Comparison of ENCODE assay signal across 1 cellular context in the genomic region with DNA sequence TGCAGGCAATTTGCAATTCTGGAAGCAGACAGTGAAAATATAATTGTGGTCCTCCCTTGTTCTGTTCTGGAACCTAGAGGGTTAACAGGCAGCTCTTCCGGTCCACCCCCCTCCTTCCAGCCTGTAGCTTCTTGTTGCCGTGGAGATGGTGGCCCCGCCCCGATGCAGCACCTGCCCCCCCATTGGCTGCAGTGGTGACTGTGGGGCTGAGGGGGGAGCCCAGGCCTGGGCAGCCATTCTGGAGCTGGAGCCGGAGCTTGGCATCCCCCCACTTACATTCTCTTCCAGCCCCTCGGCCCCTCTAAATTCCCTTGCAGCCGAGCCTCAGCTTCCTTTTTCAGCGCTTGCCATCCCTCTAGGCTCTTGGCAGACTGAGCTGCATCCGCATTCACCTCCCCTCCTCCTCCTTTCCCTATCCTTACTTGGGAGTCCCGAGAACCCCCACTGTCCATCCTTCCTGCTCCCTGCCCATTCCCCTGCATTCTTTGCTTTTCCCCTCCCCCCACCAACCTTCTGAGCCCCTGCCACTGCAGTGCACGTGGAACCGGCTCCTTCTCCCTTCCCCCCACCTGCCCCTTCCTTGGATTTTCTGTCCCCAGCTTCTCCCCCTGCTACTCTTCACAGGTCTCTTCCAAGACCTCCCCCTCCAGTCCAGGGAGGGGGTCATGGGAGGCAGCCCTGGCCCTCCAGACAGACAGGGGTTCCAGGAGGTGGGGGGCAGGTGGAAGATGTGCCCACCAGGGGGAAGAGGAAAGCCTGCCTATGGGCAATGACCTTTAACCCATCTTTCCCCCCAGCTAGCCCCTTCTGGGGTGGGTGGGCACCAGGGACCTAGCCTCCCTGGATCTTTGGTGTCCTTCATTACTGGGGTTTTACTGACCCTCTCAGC.
A peak's percentile ranks its signal among the peaks of the same experiment; 100 is the strongest.
TF ChIP-seq lines count a peak whose summit lies in the region.

No MANE protein-coding gene starts in this region.

TF ChIP-seq in K562, 482 proteins besides CTCF, POLR2A, EP300 and RAD21 (continues in another document):
- TF ChIP-seq KHSRP (IDR thresholded peaks at IDR 0.05): no peak
- TF ChIP-seq ARHGAP35 (IDR thresholded peaks at IDR 0.05; ENCODE audit: partially characterized antibody): peak; percentile 47
- TF ChIP-seq, protein P1, sequence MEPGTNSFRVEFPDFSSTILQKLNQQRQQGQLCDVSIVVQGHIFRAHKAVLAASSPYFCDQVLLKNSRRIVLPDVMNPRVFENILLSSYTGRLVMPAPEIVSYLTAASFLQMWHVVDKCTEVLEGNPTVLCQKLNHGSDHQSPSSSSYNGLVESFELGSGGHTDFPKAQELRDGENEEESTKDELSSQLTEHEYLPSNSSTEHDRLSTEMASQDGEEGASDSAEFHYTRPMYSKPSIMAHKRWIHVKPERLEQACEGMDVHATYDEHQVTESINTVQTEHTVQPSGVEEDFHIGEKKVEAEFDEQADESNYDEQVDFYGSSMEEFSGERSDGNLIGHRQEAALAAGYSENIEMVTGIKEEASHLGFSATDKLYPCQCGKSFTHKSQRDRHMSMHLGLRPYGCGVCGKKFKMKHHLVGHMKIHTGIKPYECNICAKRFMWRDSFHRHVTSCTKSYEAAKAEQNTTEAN (CRISPR knock-in tag; IDR thresholded peaks at IDR 0.05): no peak
- 0 out of 4 replicates have a peak, but pooled peaks of 1 of the 2 experiments have one; percentile 41 for TF ChIP-seq MAZ (CRISPR knock-in tag; conservative IDR thresholded peaks at IDR 0.05 in 1 of 2, IDR thresholded peaks at IDR 0.05 in 1 of 2)
- peak; percentile 57; the same call in 1 of the 2 replicates for TF ChIP-seq GABPB1 (CRISPR knock-in tag; IDR thresholded peaks at IDR 0.05)
- TF ChIP-seq GABPA (tag; conservative IDR thresholded peaks at IDR 0.05; ENCODE audit: low read depth): peak; percentile 78
- TF ChIP-seq NFE2L1 (tag; IDR thresholded peaks at IDR 0.05; ENCODE audit: borderline replicate concordance, low read depth): no peak
- TF ChIP-seq RBM39 (optimal IDR thresholded peaks at IDR 0.05; ENCODE audit: low read depth, low read length): no peak
- TF ChIP-seq YY1 (IDR thresholded peaks at IDR 0.05; ENCODE audit: borderline replicate concordance in 1 of 3, control insufficient read depth in 1 of 3, extremely low read depth in 1 of 3, insufficient read depth in 3 of 3, insufficient read length in 1 of 3, insufficient replicate concordance in 2 of 3, low read depth in 1 of 3, low read length in 2 of 3): peak in 2 of 3 experiments; percentile 22 to 34
- TF ChIP-seq, protein P2, sequence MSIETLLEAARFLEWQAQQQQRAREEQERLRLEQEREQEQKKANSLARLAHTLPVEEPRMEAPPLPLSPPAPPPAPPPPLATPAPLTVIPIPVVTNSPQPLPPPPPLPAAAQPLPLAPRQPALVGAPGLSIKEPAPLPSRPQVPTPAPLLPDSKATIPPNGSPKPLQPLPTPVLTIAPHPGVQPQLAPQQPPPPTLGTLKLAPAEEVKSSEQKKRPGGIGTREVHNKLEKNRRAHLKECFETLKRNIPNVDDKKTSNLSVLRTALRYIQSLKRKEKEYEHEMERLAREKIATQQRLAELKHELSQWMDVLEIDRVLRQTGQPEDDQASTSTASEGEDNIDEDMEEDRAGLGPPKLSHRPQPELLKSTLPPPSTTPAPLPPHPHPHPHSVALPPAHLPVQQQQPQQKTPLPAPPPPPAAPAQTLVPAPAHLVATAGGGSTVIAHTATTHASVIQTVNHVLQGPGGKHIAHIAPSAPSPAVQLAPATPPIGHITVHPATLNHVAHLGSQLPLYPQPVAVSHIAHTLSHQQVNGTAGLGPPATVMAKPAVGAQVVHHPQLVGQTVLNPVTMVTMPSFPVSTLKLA (conservative IDR thresholded peaks at IDR 0.05): peak in 1 of 2 experiments; percentile 40; a peak in 2 of 4 replicates
- TF ChIP-seq FOXA3 (CRISPR knock-in tag; conservative IDR thresholded peaks at IDR 0.05 in 1 of 2, IDR thresholded peaks at IDR 0.05 in 1 of 2): no peak
- TF ChIP-seq HDAC1 (IDR thresholded peaks at IDR 0.05): peak in 1 of 2 experiments; percentile 9; a peak in 1 of 4 replicates
- 0 out of 2 replicates have a peak, but pooled peaks have one; percentile 22 for TF ChIP-seq RNF2 (IDR thresholded peaks at IDR 0.05)
- TF ChIP-seq MXI1 (IDR thresholded peaks at IDR 0.05; ENCODE audit: low read depth, low read length): peak; percentile 68; the same call in 1 of the 2 replicates
- TF ChIP-seq ETV5 (CRISPR knock-in tag; IDR thresholded peaks at IDR 0.05; ENCODE audit: low read depth): peak; percentile 94
- TF ChIP-seq, protein P3, sequence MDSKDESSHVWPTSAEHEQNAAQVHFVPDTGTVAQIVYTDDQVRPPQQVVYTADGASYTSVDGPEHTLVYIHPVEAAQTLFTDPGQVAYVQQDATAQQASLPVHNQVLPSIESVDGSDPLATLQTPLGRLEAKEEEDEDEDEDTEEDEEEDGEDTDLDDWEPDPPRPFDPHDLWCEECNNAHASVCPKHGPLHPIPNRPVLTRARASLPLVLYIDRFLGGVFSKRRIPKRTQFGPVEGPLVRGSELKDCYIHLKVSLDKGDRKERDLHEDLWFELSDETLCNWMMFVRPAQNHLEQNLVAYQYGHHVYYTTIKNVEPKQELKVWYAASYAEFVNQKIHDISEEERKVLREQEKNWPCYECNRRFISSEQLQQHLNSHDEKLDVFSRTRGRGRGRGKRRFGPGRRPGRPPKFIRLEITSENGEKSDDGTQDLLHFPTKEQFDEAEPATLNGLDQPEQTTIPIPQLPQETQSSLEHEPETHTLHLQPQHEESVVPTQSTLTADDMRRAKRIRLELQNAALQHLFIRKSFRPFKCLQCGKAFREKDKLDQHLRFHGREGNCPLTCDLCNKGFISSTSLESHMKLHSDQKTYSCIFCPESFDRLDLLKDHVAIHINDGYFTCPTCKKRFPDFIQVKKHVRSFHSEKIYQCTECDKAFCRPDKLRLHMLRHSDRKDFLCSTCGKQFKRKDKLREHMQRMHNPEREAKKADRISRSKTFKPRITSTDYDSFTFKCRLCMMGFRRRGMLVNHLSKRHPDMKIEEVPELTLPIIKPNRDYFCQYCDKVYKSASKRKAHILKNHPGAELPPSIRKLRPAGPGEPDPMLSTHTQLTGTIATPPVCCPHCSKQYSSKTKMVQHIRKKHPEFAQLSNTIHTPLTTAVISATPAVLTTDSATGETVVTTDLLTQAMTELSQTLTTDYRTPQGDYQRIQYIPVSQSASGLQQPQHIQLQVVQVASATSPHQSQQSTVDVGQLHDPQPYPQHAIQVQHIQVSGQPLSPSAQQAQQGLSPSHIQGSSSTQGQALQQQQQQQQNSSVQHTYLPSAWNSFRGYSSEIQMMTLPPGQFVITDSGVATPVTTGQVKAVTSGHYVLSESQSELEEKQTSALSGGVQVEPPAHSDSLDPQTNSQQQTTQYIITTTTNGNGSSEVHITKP (IDR thresholded peaks at IDR 0.05; ENCODE audit: partially characterized antibody): peak; percentile 52
- TF ChIP-seq ZNF143 (CRISPR knock-in tag; IDR thresholded peaks at IDR 0.05): no peak
- TF ChIP-seq KLF1 (tag; IDR thresholded peaks at IDR 0.05): peak; percentile 40; the same call in 1 of the 2 replicates
- no peak for TF ChIP-seq ZC3H4 (CRISPR knock-in tag; IDR thresholded peaks at IDR 0.05; ENCODE audit: borderline replicate concordance)
- TF ChIP-seq, protein P4, sequence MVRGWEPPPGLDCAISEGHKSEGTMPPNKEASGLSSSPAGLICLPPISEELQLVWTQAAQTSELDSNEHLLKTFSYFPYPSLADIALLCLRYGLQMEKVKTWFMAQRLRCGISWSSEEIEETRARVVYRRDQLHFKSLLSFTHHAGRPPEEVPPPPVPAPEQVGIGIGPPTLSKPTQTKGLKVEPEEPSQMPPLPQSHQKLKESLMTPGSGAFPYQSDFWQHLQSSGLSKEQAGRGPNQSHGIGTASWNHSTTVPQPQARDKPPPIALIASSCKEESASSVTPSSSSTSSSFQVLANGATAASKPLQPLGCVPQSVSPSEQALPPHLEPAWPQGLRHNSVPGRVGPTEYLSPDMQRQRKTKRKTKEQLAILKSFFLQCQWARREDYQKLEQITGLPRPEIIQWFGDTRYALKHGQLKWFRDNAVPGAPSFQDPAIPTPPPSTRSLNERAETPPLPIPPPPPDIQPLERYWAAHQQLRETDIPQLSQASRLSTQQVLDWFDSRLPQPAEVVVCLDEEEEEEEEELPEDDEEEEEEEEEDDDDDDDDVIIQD (CRISPR knock-in tag; IDR thresholded peaks at IDR 0.05): no peak
- TF ChIP-seq, protein P5, sequence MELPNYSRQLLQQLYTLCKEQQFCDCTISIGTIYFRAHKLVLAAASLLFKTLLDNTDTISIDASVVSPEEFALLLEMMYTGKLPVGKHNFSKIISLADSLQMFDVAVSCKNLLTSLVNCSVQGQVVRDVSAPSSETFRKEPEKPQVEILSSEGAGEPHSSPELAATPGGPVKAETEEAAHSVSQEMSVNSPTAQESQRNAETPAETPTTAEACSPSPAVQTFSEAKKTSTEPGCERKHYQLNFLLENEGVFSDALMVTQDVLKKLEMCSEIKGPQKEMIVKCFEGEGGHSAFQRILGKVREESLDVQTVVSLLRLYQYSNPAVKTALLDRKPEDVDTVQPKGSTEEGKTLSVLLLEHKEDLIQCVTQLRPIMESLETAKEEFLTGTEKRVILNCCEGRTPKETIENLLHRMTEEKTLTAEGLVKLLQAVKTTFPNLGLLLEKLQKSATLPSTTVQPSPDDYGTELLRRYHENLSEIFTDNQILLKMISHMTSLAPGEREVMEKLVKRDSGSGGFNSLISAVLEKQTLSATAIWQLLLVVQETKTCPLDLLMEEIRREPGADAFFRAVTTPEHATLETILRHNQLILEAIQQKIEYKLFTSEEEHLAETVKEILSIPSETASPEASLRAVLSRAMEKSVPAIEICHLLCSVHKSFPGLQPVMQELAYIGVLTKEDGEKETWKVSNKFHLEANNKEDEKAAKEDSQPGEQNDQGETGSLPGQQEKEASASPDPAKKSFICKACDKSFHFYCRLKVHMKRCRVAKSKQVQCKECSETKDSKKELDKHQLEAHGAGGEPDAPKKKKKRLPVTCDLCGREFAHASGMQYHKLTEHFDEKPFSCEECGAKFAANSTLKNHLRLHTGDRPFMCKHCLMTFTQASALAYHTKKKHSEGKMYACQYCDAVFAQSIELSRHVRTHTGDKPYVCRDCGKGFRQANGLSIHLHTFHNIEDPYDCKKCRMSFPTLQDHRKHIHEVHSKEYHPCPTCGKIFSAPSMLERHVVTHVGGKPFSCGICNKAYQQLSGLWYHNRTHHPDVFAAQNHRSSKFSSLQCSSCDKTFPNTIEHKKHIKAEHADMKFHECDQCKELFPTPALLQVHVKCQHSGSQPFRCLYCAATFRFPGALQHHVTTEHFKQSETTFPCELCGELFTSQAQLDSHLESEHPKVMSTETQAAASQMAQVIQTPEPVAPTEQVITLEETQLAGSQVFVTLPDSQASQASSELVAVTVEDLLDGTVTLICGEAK (IDR thresholded peaks at IDR 0.05): 0 out of 2 replicates have a peak, but pooled peaks have one; percentile 35
- TF ChIP-seq, protein P5 (CRISPR knock-in tag; IDR thresholded peaks at IDR 0.05): no peak
- TF ChIP-seq, protein P6, sequence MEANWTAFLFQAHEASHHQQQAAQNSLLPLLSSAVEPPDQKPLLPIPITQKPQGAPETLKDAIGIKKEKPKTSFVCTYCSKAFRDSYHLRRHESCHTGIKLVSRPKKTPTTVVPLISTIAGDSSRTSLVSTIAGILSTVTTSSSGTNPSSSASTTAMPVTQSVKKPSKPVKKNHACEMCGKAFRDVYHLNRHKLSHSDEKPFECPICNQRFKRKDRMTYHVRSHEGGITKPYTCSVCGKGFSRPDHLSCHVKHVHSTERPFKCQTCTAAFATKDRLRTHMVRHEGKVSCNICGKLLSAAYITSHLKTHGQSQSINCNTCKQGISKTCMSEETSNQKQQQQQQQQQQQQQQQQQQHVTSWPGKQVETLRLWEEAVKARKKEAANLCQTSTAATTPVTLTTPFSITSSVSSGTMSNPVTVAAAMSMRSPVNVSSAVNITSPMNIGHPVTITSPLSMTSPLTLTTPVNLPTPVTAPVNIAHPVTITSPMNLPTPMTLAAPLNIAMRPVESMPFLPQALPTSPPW (CRISPR knock-in tag; IDR thresholded peaks at IDR 0.05): peak; percentile 93
- peak; percentile 23; the same call in 1 of the 2 replicates for TF ChIP-seq NR2C1 (IDR thresholded peaks at IDR 0.05)
- TF ChIP-seq NR2C1 (tag; IDR thresholded peaks at IDR 0.05): no peak
